ENCODE assay signal across 4 cellular contexts in genomic region chr12:85971800-85972199, GRCh38.
TF ChIP-seq lines count a peak whose summit lies in the region.

No MANE protein-coding gene starts in this region.

TF ChIP-seq in SK-N-SH, 30 proteins besides CTCF, POLR2A, EP300 and RAD21:
- no peak for TF ChIP-seq YY1 (IDR thresholded peaks at IDR 0.05; ENCODE audit: low read depth)
- no peak for TF ChIP-seq CHD2 (IDR thresholded peaks at IDR 0.05; ENCODE audit: low read length, partially characterized antibody)
- no peak for TF ChIP-seq TEAD4 (IDR thresholded peaks at IDR 0.05; ENCODE audit: borderline replicate concordance, insufficient read depth)
- no peak for TF ChIP-seq TAF1 (IDR thresholded peaks at IDR 0.05; ENCODE audit: borderline replicate concordance, low read depth, low read length)
- TF ChIP-seq SMC3 (IDR thresholded peaks at IDR 0.05; ENCODE audit: low read depth, low read length), result no peak
- no peak for TF ChIP-seq FOXM1 (IDR thresholded peaks at IDR 0.05; ENCODE audit: low read depth)
- no peak for TF ChIP-seq MEF2A (IDR thresholded peaks at IDR 0.05; ENCODE audit: borderline replicate concordance, low read depth)
- TF ChIP-seq FOSL2 (IDR thresholded peaks at IDR 0.05; ENCODE audit: borderline replicate concordance, low read depth), result no peak
- no peak for TF ChIP-seq IRF3 (IDR thresholded peaks at IDR 0.05; ENCODE audit: low read depth, low read length)
- TF ChIP-seq NFIC (IDR thresholded peaks at IDR 0.05; ENCODE audit: borderline replicate concordance), result no peak
- TF ChIP-seq EZH2phosphoT487 (IDR thresholded peaks at IDR 0.05; ENCODE audit: borderline replicate concordance, low read depth), result no peak
- TF ChIP-seq, protein P1, sequence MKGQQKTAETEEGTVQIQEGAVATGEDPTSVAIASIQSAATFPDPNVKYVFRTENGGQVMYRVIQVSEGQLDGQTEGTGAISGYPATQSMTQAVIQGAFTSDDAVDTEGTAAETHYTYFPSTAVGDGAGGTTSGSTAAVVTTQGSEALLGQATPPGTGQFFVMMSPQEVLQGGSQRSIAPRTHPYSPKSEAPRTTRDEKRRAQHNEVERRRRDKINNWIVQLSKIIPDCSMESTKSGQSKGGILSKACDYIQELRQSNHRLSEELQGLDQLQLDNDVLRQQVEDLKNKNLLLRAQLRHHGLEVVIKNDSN (IDR thresholded peaks at IDR 0.05; ENCODE audit: borderline replicate concordance, low read depth), result no peak
- TF ChIP-seq, protein P2, sequence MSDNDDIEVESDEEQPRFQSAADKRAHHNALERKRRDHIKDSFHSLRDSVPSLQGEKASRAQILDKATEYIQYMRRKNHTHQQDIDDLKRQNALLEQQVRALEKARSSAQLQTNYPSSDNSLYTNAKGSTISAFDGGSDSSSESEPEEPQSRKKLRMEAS (IDR thresholded peaks at IDR 0.05; ENCODE audit: low read depth), result no peak
- TF ChIP-seq POLR2AphosphoS5 (IDR thresholded peaks at IDR 0.05; ENCODE audit: low read depth, low read length), result no peak
- TF ChIP-seq, protein P3, sequence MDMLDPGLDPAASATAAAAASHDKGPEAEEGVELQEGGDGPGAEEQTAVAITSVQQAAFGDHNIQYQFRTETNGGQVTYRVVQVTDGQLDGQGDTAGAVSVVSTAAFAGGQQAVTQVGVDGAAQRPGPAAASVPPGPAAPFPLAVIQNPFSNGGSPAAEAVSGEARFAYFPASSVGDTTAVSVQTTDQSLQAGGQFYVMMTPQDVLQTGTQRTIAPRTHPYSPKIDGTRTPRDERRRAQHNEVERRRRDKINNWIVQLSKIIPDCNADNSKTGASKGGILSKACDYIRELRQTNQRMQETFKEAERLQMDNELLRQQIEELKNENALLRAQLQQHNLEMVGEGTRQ (IDR thresholded peaks at IDR 0.05; ENCODE audit: borderline replicate concordance, low read depth, low read length), result no peak
- no peak for TF ChIP-seq SIN3A (IDR thresholded peaks at IDR 0.05; ENCODE audit: borderline replicate concordance, low read depth, low read length)

TF ChIP-seq in SK-N-SH treated with all-trans-retinoic acid at 6 μM for 48 hours, 23 proteins besides CTCF, POLR2A, EP300 and RAD21:
- TF ChIP-seq ZNF70 (CRISPR knock-in tag; IDR thresholded peaks at IDR 0.05), result no peak
- no peak for TF ChIP-seq TOX (CRISPR knock-in tag; IDR thresholded peaks at IDR 0.05; ENCODE audit: borderline replicate concordance)
- TF ChIP-seq BACH2 (CRISPR knock-in tag; IDR thresholded peaks at IDR 0.05; ENCODE audit: borderline replicate concordance), result no peak
- TF ChIP-seq ZFP3 (CRISPR knock-in tag; IDR thresholded peaks at IDR 0.05), result no peak

TF ChIP-seq in endothelial cell of umbilical vein, 7 proteins besides CTCF, POLR2A, EP300 and RAD21:
- no peak for TF ChIP-seq POLR2AphosphoS5 (IDR thresholded peaks at IDR 0.05; ENCODE audit: insufficient read depth, low read depth, low read length)
- no peak for TF ChIP-seq GATA2 (IDR thresholded peaks at IDR 0.05; ENCODE audit: insufficient read depth, insufficient read length, low read depth, low read length)

TF ChIP-seq in GM12891, 5 proteins besides CTCF, POLR2A, EP300 and RAD21:
- TF ChIP-seq TAF1 (IDR thresholded peaks at IDR 0.05; ENCODE audit: low read depth, low read length) (no peak), PAX5 (IDR thresholded peaks at IDR 0.05; ENCODE audit: insufficient read depth, low read length, severe bottlenecking) (no peak), POLR2AphosphoS5 (IDR thresholded peaks at IDR 0.05; ENCODE audit: low read depth, low read length) (no peak), POU2F2 (IDR thresholded peaks at IDR 0.05; ENCODE audit: low read depth, low read length) (no peak), SPI1 (IDR thresholded peaks at IDR 0.05; ENCODE audit: low read depth, low read length) (no peak)
